In the genomic region with DNA sequence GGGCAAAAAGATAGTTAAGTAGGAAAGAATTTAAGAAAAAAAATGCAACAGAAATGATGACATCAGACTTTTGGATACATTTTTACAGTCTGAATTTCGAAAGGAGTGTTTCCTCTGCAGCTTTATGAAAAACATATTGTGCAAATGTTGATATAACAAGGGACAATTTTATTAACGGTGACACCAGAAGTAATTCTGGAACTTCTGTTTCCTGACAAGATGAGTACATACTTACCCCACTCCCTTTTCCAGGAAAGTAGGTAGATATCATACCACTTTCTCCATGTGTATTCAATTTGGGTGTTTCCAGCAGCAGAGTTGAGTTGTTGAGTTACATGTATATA, we compare ENCODE assay signal across 20 cellular contexts.
"Had no signal": no experiment of that assay in that cellular context is flagged by ENCODE, and none has a peak within 500 bp of the region (broad histone marks: within the 10 kb centered on the region; RNA-seq: fewer than 3 reads in every experiment).

No MANE protein-coding gene starts in this region.

- H3K27me3 ChIP-seq: breast epithelium had no signal

- H3K4me1 ChIP-seq: breast epithelium had no signal

- H3K9me3 ChIP-seq: breast epithelium had no signal

- H3K36me3 ChIP-seq: breast epithelium had no signal

- H3K4me3 ChIP-seq: breast epithelium had no signal

- H3K27ac ChIP-seq: breast epithelium had no signal

- DNase-seq: activated B cell treated with CpG ODN at 0.5 μM for 24 hours; activated CD4-positive, alpha-beta memory T cell treated with anti-CD3 and anti-CD28 coated beads for 36 hours; activated CD4-positive, alpha-beta T cell treated with anti-CD3 and anti-CD28 coated beads, Interleukin-2, amount 10 ng/mL, durations not matched to agents 7 days and 5 days; activated naive CD4-positive, alpha-beta T cell treated with anti-CD3 and anti-CD28 coated beads, Interleukin-2, amount 50 U/mL, for 16 hours; activated naive CD8-positive, alpha-beta T cell treated with anti-CD3 and anti-CD28 coated beads, Interleukin-2, amount 10 ng/mL, durations not matched to agents 7 days and 5 days; aorta; caudate nucleus; Karpas-422; NCI-H1105 treated with DMSO at 0.1 percent for 48 hours; NCI-H1436 treated with DMSO at 0.1 percent for 48 hours; NCI-H187 treated with DMSO at 0.1 percent for 48 hours; NCI-H2081 treated with DMSO at 0.1 percent for 48 hours; NCI-H446; NCI-H524; PC-3; SHP77 treated with DMSO at 0.1 percent for 48 hours; T-cell; T-helper 2 cell; T1000 had no signal

- ATAC-seq: PC-3, T-cell had no signal
